Comparison of ENCODE assay signal across 2 cellular contexts in genomic region chr6:127462391-127462790, GRCh38.
TF ChIP-seq lines count a peak whose summit lies in the region.

No MANE protein-coding gene starts in this region.

TF ChIP-seq in SK-N-SH, 30 proteins besides CTCF, POLR2A, EP300 and RAD21 (continued from another document):
- TF ChIP-seq, protein P1, sequence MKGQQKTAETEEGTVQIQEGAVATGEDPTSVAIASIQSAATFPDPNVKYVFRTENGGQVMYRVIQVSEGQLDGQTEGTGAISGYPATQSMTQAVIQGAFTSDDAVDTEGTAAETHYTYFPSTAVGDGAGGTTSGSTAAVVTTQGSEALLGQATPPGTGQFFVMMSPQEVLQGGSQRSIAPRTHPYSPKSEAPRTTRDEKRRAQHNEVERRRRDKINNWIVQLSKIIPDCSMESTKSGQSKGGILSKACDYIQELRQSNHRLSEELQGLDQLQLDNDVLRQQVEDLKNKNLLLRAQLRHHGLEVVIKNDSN (IDR thresholded peaks at IDR 0.05; ENCODE audit: borderline replicate concordance, low read depth), result no peak
- no peak for TF ChIP-seq MEF2A (IDR thresholded peaks at IDR 0.05; ENCODE audit: borderline replicate concordance, low read depth)
- TF ChIP-seq TCF12 (IDR thresholded peaks at IDR 0.05), result no peak
- TF ChIP-seq GATA2 (CRISPR knock-in tag; IDR thresholded peaks at IDR 0.05), result no peak
- TF ChIP-seq, protein P2, sequence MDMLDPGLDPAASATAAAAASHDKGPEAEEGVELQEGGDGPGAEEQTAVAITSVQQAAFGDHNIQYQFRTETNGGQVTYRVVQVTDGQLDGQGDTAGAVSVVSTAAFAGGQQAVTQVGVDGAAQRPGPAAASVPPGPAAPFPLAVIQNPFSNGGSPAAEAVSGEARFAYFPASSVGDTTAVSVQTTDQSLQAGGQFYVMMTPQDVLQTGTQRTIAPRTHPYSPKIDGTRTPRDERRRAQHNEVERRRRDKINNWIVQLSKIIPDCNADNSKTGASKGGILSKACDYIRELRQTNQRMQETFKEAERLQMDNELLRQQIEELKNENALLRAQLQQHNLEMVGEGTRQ (IDR thresholded peaks at IDR 0.05; ENCODE audit: borderline replicate concordance, low read depth, low read length), result no peak

TF ChIP-seq in SK-N-SH treated with all-trans-retinoic acid at 6 μM for 48 hours, 23 proteins besides CTCF, POLR2A, EP300 and RAD21 (continued from another document):
- TF ChIP-seq CREB5 (CRISPR knock-in tag; IDR thresholded peaks at IDR 0.05; ENCODE audit: low read depth) (no peak), POU6F1 (CRISPR knock-in tag; IDR thresholded peaks at IDR 0.05; ENCODE audit: borderline replicate concordance, low read depth) (no peak)
